In genomic region chr3:113769551-113769950, GRCh38 we compare ENCODE assay signal across 1 cellular context.
TF ChIP-seq lines count a peak whose summit lies in the region.

No MANE protein-coding gene starts in this region.

TF ChIP-seq in SK-N-SH treated with all-trans-retinoic acid at 6 μM for 48 hours, 23 proteins besides CTCF, POLR2A, EP300 and RAD21 (continued from another document):
- TF ChIP-seq TSHZ2 (CRISPR knock-in tag; IDR thresholded peaks at IDR 0.05), result no peak
- TF ChIP-seq ZC3H10 (CRISPR knock-in tag; IDR thresholded peaks at IDR 0.05), result no peak
- no peak for TF ChIP-seq PATZ1 (CRISPR knock-in tag; IDR thresholded peaks at IDR 0.05; ENCODE audit: borderline replicate concordance)
TF ChIP-seq in SK-N-SH treated with all-trans-retinoic acid at 6 μM for 48 hours: peak in this region for 0.
